Comparison of ENCODE assay signal across 13 cellular contexts in genomic region chr20:9928955-9929354, GRCh38.
A peak's percentile ranks its signal among the peaks of the same experiment; 100 is the strongest.
DNase-seq lines count a peak whose midpoint lies in the region; TF ChIP-seq lines count a peak whose summit lies in the region.
"Had no signal": no experiment of that assay in that cellular context is flagged by ENCODE, and none has a peak within 500 bp of the region (broad histone marks: within the 10 kb centered on the region; RNA-seq: fewer than 3 reads in every experiment).

No MANE protein-coding gene starts in this region.

- WGBS in mesendoderm (ENCODE audit: extremely low coverage, insufficient coverage, low lambda C conversion rate) = no CpG with 5 or more reads among the region's 1 CpG

- H2BK15ac ChIP-seq in mesendoderm (replicated peaks; ENCODE audit: low read depth) = no peak overlapping the region

- TF ChIP-seq CTCF in RWPE1 (conservative IDR thresholded peaks at IDR 0.05; ENCODE audit: low read depth) = no peak

- H3K9ac ChIP-seq in mesendoderm (ENCODE audit: low read length) = no peak overlapping the region
- H3K9ac ChIP-seq: BLaER1 treated with 17β-estradiol and CSF1 and Interleukin-3, amounts not matched to agents 10 nM and 100 nM had no signal

- no peak overlapping the region for H2BK5ac ChIP-seq in mesendoderm (ENCODE audit: low read length)

- no peak overlapping the region for H3K4me3 ChIP-seq in mesendoderm (ENCODE audit: low read length)
- H3K4me3 ChIP-seq: BLaER1 treated with 17β-estradiol and CSF1 and Interleukin-3, amounts not matched to agents 10 nM and 100 nM had no signal

- no peaks in the 10 kb centered on the region for H3K36me3 ChIP-seq in mesendoderm (ENCODE audit: control insufficient read depth, insufficient read depth, low read length)
- H3K36me3 ChIP-seq: BLaER1 treated with 17β-estradiol and CSF1 and Interleukin-3, amounts not matched to agents 10 nM and 100 nM had no signal

- H3K79me1 ChIP-seq in mesendoderm (ENCODE audit: low read length) = no peaks in the 10 kb centered on the region

- CTCF ChIA-PET in RWPE1 (lab: Yijun Ruan, JAX) = no interaction called here

- no peaks in the 10 kb centered on the region for H3K27me3 ChIP-seq in mesendoderm (ENCODE audit: insufficient read depth, low read length, poor library complexity)
- H3K27me3 ChIP-seq: BLaER1 treated with 17β-estradiol and CSF1 and Interleukin-3, amounts not matched to agents 10 nM and 100 nM had no signal

- H3K4me1 ChIP-seq in mesendoderm (ENCODE audit: control insufficient read depth, low read depth, low read length) = no peaks in the 10 kb centered on the region
- H3K4me1 ChIP-seq: BLaER1 treated with 17β-estradiol and CSF1 and Interleukin-3, amounts not matched to agents 10 nM and 100 nM had no signal

- POLR2A ChIA-PET in RWPE1 (lab: Yijun Ruan, JAX; ENCODE audit: low non-redundant PET) = no interaction called here

- H4K8ac ChIP-seq in mesendoderm (ENCODE audit: low read depth, low read length) = no peak overlapping the region

- no peak overlapping the region for H3K18ac ChIP-seq in mesendoderm (ENCODE audit: low read length)

- peak; percentile 64 for DNase-seq in NCI-H510A treated with DMSO at 0.1 percent for 48 hours (lab: John Stamatoyannopoulos, UW)
- DNase-seq in NCI-H510A (lab: John Stamatoyannopoulos, UW) = no peak
- peak; percentile 12 for DNase-seq in RWPE1 (ENCODE audit: low spot score)
- peak; percentile 34 for DNase-seq in epithelial cell of prostate (ENCODE audit: low read depth, low spot score)
- peak; percentile 2 for DNase-seq in mesendoderm
- no peak for DNase-seq in KBM-7
- no peak for DNase-seq in SHP77 (lab: John Stamatoyannopoulos, UW)
- no peak for DNase-seq in activated T-cell treated with anti-CD3 and anti-CD28 coated beads, Interleukin-2, amount 50 U/mL, for 1 hour
- DNase-seq: Calu3; CD8-positive, alpha-beta T cell; GOT3; H7 had no signal

- H3K4me2 ChIP-seq in mesendoderm (ENCODE audit: low read length) = no peak overlapping the region
- H3K4me2 ChIP-seq: BLaER1 treated with 17β-estradiol and CSF1 and Interleukin-3, amounts not matched to agents 10 nM and 100 nM had no signal

- H2BK120ac ChIP-seq in mesendoderm (ENCODE audit: low read depth, low read length) = no peak overlapping the region

- no peak overlapping the region for H3K4ac ChIP-seq in mesendoderm (ENCODE audit: low read depth, low read length)

- no peak overlapping the region for H3K27ac ChIP-seq in RWPE1
- no peak overlapping the region for H3K27ac ChIP-seq in epithelial cell of prostate
- no peak overlapping the region for H3K27ac ChIP-seq in mesendoderm (ENCODE audit: low read depth, low read length)
- H3K27ac ChIP-seq: BLaER1 treated with 17β-estradiol and CSF1 and Interleukin-3, amounts not matched to agents 10 nM and 100 nM had no signal

- no peak overlapping the region for H3K23ac ChIP-seq in mesendoderm (ENCODE audit: low read length)

- no peak overlapping the region for H2AK5ac ChIP-seq in mesendoderm (ENCODE audit: low read length)

- no peaks in the 10 kb centered on the region for H3K79me2 ChIP-seq in mesendoderm (ENCODE audit: control insufficient read depth, insufficient read depth, low read length)

- H4K5ac ChIP-seq in mesendoderm (ENCODE audit: low read length) = no peak overlapping the region

- no peak overlapping the region for H3K56ac ChIP-seq in mesendoderm (ENCODE audit: low read length)

- in situ Hi-C loops in KBM-7 (cut with MboI; ENCODE audit: low pct_unique_long_range_greater_than_20kb, low sequenced_read_pairs) = no loop called here

Comparison
In these comparisons a context has a peak if more than half of its experiments do, and no peak if none do; other contexts are left out.
1. DNase-seq: peak in NCI-H510A treated with DMSO at 0.1 percent for 48 hours (single experiment), RWPE1 (single experiment), epithelial cell of prostate (single experiment) and mesendoderm (single experiment); none in NCI-H510A (single experiment), KBM-7 (single experiment), SHP77 (0 of 2) and activated T-cell treated with anti-CD3 and anti-CD28 coated beads, Interleukin-2, amount 50 U/mL, for 1 hour (single experiment).